In genomic region chrX:149916745-149917392, GRCh38 we compare ENCODE assay signal across 14 cellular contexts. TPM values are rescaled to one million over a fixed set of nuclear protein-coding genes. Genes with fewer than 3 reads are reported as not detected.
DNase-seq lines count a peak whose midpoint lies in the region; ATAC-seq and TF ChIP-seq lines count a peak whose summit lies in the region.
"Had no signal": no experiment of that assay in that cellular context is flagged by ENCODE, and none has a peak within 500 bp of the region (broad histone marks: within the 10 kb centered on the region; RNA-seq: fewer than 3 reads in every experiment).

No MANE protein-coding gene starts in this region.

- ATAC-seq in GM19043 (IDR thresholded peaks at IDR 0.05; ENCODE audit: low read depth, unreplicated experiment) = peak; percentile 61
- ATAC-seq in HG02981 (IDR thresholded peaks at IDR 0.05; ENCODE audit: unreplicated experiment) = peak; percentile 80
- ATAC-seq in heart left ventricle = no peak
- ATAC-seq: Panc1 had no signal

- no peak overlapping the region for H2BK120ac ChIP-seq in mesenchymal stem cell (ENCODE audit: low read depth, low read length)

- no peak overlapping the region for H4K8ac ChIP-seq in mesenchymal stem cell (ENCODE audit: low read length)

- no peak overlapping the region for H3K23ac ChIP-seq in mesenchymal stem cell (ENCODE audit: low read length in 2 of 2)

- H3K27me3 Mint-ChIP-seq in activated CD4-positive, alpha-beta memory T cell treated with anti-CD3 and anti-CD28 coated beads, Interleukin-2, amount 10 ng/mL, durations not matched to agents 7 days and 5 days = no peaks in the 10 kb centered on the region

- H2AFZ ChIP-seq in mesenchymal stem cell (ENCODE audit: low read depth, low read length) = no peak overlapping the region

- intact Hi-C loops in heart left ventricle (cut with DNase I) = loop anchor here in 1 of 10 donors (10.0 kb wide), 1 partner anchor 372 kb away; the partner anchor contains the start of genes EOLA1 and HSFX3

- H3K9me3 Mint-ChIP-seq in activated CD4-positive, alpha-beta memory T cell treated with anti-CD3 and anti-CD28 coated beads, Interleukin-2, amount 10 ng/mL, durations not matched to agents 7 days and 5 days = peaks cover 3% of the 10 kb centered on the region

- H3K27me3 ChIP-seq in heart left ventricle = no peaks in the 10 kb centered on the region
- no peaks in the 10 kb centered on the region for H3K27me3 ChIP-seq in mesenchymal stem cell (ENCODE audit: control insufficient read depth in 1 of 2, insufficient read depth in 1 of 2, low read length in 2 of 2)
- H3K27me3 ChIP-seq: neutrophil had no signal

- H3K4me2 ChIP-seq in mesenchymal stem cell (ENCODE audit: low read length, poor library complexity, severe bottlenecking) = no peak overlapping the region

- H3K9me3 ChIP-seq in heart left ventricle (peaks cover 0 to 12% (median 0%) of the 10 kb centered on the region in 12 donors), mesenchymal stem cell (ENCODE audit: control insufficient read depth, low read length) (no peaks in the 10 kb centered on the region)
- H3K9me3 ChIP-seq: neutrophil, thoracic aorta had no signal

- H3K9ac ChIP-seq in mesenchymal stem cell (ENCODE audit: low read length) = no peak overlapping the region

- H3K79me1 ChIP-seq in mesenchymal stem cell (replicated peaks; ENCODE audit: low read length, poor library complexity, severe bottlenecking) = no peaks in the 10 kb centered on the region

- H3K18ac ChIP-seq in mesenchymal stem cell (ENCODE audit: low read depth in 1 of 2, low read length in 2 of 2) = no peak overlapping the region

- CTCF ChIA-PET in activated CD4-positive, alpha-beta memory T cell treated with anti-CD3 and anti-CD28 coated beads, Interleukin-2, amount 10 ng/mL, durations not matched to agents 7 days and 5 days (lab: Charles Lee) = interaction anchor here (1.6 kb wide), 1 partner anchor 21 kb away, joined by 4 read pairs; the partner anchor contains the start of gene EOLA2

- H2BK15ac ChIP-seq in mesenchymal stem cell (ENCODE audit: low read depth, poor library complexity, severe bottlenecking) = no peak overlapping the region

- H3K4me1 Mint-ChIP-seq in activated CD4-positive, alpha-beta memory T cell treated with anti-CD3 and anti-CD28 coated beads, Interleukin-2, amount 10 ng/mL, durations not matched to agents 7 days and 5 days = peaks cover 4% of the 10 kb centered on the region

- H3K14ac ChIP-seq in mesenchymal stem cell (ENCODE audit: low read length in 2 of 2) = no peak overlapping the region

- no peak overlapping the region for H2BK12ac ChIP-seq in mesenchymal stem cell (ENCODE audit: low read length in 2 of 2)

- H3K4me1 ChIP-seq in heart left ventricle = no peaks in the 10 kb centered on the region
- no peaks in the 10 kb centered on the region for H3K4me1 ChIP-seq in mesenchymal stem cell (ENCODE audit: control insufficient read depth, insufficient read depth, low read depth, low read length)

- H3K4ac ChIP-seq in mesenchymal stem cell (ENCODE audit: low read depth in 1 of 2, low read length in 2 of 2) = no peak overlapping the region

- H2AK5ac ChIP-seq in mesenchymal stem cell (ENCODE audit: low read length, severe bottlenecking) = no peak overlapping the region

- H2BK5ac ChIP-seq in mesenchymal stem cell (ENCODE audit: low read depth, low read length, poor library complexity, severe bottlenecking) = no peak overlapping the region

- no peak overlapping the region for H4K91ac ChIP-seq in mesenchymal stem cell (ENCODE audit: low read length)

- peak overlapping the region; percentile 49 for H3K27ac Mint-ChIP-seq in activated CD4-positive, alpha-beta memory T cell treated with anti-CD3 and anti-CD28 coated beads, Interleukin-2, amount 10 ng/mL, durations not matched to agents 7 days and 5 days

- H3K36me3 Mint-ChIP-seq in activated CD4-positive, alpha-beta memory T cell treated with anti-CD3 and anti-CD28 coated beads, Interleukin-2, amount 10 ng/mL, durations not matched to agents 7 days and 5 days (ENCODE audit: low read depth) = no peaks in the 10 kb centered on the region

- H3K36me3 ChIP-seq in heart left ventricle (no peaks in the 10 kb centered on the region), mesenchymal stem cell (ENCODE audit: control insufficient read depth in 1 of 2, insufficient read depth in 2 of 2, low read depth in 1 of 2, low read length in 2 of 2) (no peaks in the 10 kb centered on the region)
- H3K36me3 ChIP-seq: neutrophil, thoracic aorta had no signal

- no peak for TF ChIP-seq POLR2A in heart left ventricle (IDR thresholded peaks at IDR 0.05)

- H3K4me3 ChIP-seq in heart left ventricle (no peak overlapping the region), mesenchymal stem cell (ENCODE audit: insufficient read depth in 1 of 2, low read depth in 1 of 2, low read length in 2 of 2) (no peak overlapping the region)
- H3K4me3 ChIP-seq: thoracic aorta had no signal

- DNase-seq in GM10266 (ENCODE audit: extremely low spot score) (peak; percentile 14), heart left ventricle (no peak), mesenchymal stem cell (no peak), NCI-H345 treated with DMSO at 0.1 percent for 48 hours (lab: John Stamatoyannopoulos, UW; ENCODE audit: unreplicated experiment) (no peak), H4 (ENCODE audit: low spot score) (no peak)
- no peak for DNase-seq in activated CD4-positive, alpha-beta memory T cell treated with anti-CD3 and anti-CD28 coated beads, Interleukin-2, amount 10 ng/mL, durations not matched to agents 7 days and 5 days
- DNase-seq: amniotic stem cell, NCI-H1105 had no signal

- 81 to 87% (median 85%) methylated on average over 3 of the region's 3 CpGs for WGBS in heart left ventricle, 4 donors
- no CpG with 5 or more reads among the region's 3 CpGs for WGBS in mesenchymal stem cell

- H3K27ac ChIP-seq in heart left ventricle (no peak overlapping the region), mesenchymal stem cell (ENCODE audit: low read length, poor library complexity, severe bottlenecking) (no peak overlapping the region)
- H3K27ac ChIP-seq: neutrophil, thoracic aorta had no signal

- H3K4me3 Mint-ChIP-seq in activated CD4-positive, alpha-beta memory T cell treated with anti-CD3 and anti-CD28 coated beads, Interleukin-2, amount 10 ng/mL, durations not matched to agents 7 days and 5 days = no peak overlapping the region

- TF ChIP-seq CTCF in GM10266 (IDR thresholded peaks at IDR 0.05; ENCODE audit: control insufficient read depth, insufficient read depth, low read depth, missing control alignments) = peak; percentile 25
- TF ChIP-seq CTCF in heart left ventricle (IDR thresholded peaks at IDR 0.05) = no peak

- POLR2A ChIA-PET in activated CD4-positive, alpha-beta memory T cell treated with anti-CD3 and anti-CD28 coated beads, Interleukin-2, amount 10 ng/mL, durations not matched to agents 7 days and 5 days (lab: Charles Lee) = no interaction called here

RNA-seq across cellular contexts. Expression of gene HSFX4, which starts 12.5 kb away (rescaled TPM):
- not detected for total RNA-seq in activated CD4-positive, alpha-beta memory T cell treated with anti-CD3 and anti-CD28 coated beads, Interleukin-2, amount 10 ng/mL, durations not matched to agents 7 days and 5 days
- total RNA-seq in heart left ventricle = under 1 TPM in 2 of 9 donors, not detected in 7; 0.37 to 0.40 TPM
- under 1 TPM in 1 of 2 donors, not detected in 1; 0.07 TPM for polyA plus RNA-seq in heart left ventricle
- polyA plus RNA-seq in mesenchymal stem cell (2013, experiment 1 of 2) = not detected
- polyA plus RNA-seq in mesenchymal stem cell (2013, experiment 2 of 2) = not detected
- not detected in 2 replicates for total RNA-seq in H4 (2014; rRNA removed; shearing (Covaris generic))
- total RNA-seq: thoracic aorta had no signal
- polyA plus RNA-seq: BJ had no signal

RNA-seq across cellular contexts. Expression of gene EOLA2, which starts 21.4 kb away (rescaled TPM):
- 10 to 100 TPM; 40.6 to 45.0 TPM for total RNA-seq in activated CD4-positive, alpha-beta memory T cell treated with anti-CD3 and anti-CD28 coated beads, Interleukin-2, amount 10 ng/mL, durations not matched to agents 7 days and 5 days
- total RNA-seq in heart left ventricle = 10 to 100 TPM; 16.9 to 30.4 (median 22.3) TPM
- 10 to 100 TPM; 14.7 to 44.3 TPM for polyA plus RNA-seq in heart left ventricle
- 24.5 TPM for polyA plus RNA-seq in mesenchymal stem cell (2013, experiment 1 of 2)
- 23.2 TPM for polyA plus RNA-seq in mesenchymal stem cell (2013, experiment 2 of 2)
- total RNA-seq in H4 (2014; rRNA removed; shearing (Covaris generic)) = 6.4 and 20.2 TPM in 2 replicates

RNA-seq across cellular contexts. Expression of gene MAGEA8, which starts 35.9 kb away (rescaled TPM):
- not detected for total RNA-seq in activated CD4-positive, alpha-beta memory T cell treated with anti-CD3 and anti-CD28 coated beads, Interleukin-2, amount 10 ng/mL, durations not matched to agents 7 days and 5 days
- total RNA-seq in heart left ventricle = not detected
- polyA plus RNA-seq in heart left ventricle = not detected
- polyA plus RNA-seq in mesenchymal stem cell (2013, experiment 1 of 2) = not detected
- polyA plus RNA-seq in mesenchymal stem cell (2013, experiment 2 of 2) = not detected
- total RNA-seq in H4 (2014; rRNA removed; shearing (Covaris generic)) = not detected in 2 replicates
- total RNA-seq: thoracic aorta had no signal
- polyA plus RNA-seq: BJ had no signal

Comparison
In these comparisons a context has a peak if more than half of its experiments do, and no peak if none do; other contexts are left out.
1. ATAC-seq: peak in GM19043 (single experiment) and HG02981 (single experiment); none in heart left ventricle (0 of 4).